Comparison of ENCODE assay signal across 9 cellular contexts in the genomic region with DNA sequence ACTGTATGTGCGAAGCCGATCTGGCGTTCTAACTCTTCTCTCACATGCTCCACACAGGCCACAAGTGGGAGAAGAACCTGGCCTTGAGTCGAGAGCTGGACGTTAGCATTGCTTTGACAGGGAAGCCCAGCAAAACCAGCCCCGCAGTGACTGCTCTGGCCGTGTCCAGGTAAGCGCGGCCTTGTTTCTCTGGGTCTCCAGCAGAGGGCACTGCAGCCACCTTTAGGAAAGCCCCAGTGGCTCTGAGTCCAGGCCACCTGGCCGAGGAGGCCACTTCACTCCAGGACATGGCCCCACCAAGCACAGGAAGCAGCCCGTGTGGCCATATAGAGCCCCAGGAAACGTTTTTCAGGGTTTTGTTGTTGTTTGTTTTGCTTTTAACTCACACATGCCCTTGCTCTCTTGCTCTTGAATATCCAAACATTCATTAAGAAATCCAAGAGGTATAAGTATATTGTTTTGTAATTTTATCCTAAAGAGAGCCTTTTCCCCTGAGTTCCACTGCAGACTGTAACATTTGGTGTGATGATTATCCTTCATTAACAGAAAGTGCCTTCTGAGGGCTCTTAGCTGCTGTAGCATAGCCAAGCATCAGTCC. TPM values are rescaled to one million over a fixed set of nuclear protein-coding genes. Genes with fewer than 3 reads are reported as not detected.
DNase-seq lines count a peak whose midpoint lies in the region; ATAC-seq, FAIRE-seq and TF ChIP-seq lines count a peak whose summit lies in the region.
"Had no signal": no experiment of that assay in that cellular context is flagged by ENCODE, and none has a peak within 500 bp of the region (broad histone marks: within the 10 kb centered on the region; RNA-seq: fewer than 3 reads in every experiment).

No MANE protein-coding gene starts in this region.

- no peaks in the 10 kb centered on the region for H3K4me1 ChIP-seq in CD8-positive, alpha-beta memory T cell (ENCODE audit: insufficient read depth, low read length)
- no peaks in the 10 kb centered on the region for H3K4me1 ChIP-seq in GM23338 (ENCODE audit: insufficient read depth)
- H3K4me1 ChIP-seq in Peyer's patch = no peaks in the 10 kb centered on the region
- H3K4me1 ChIP-seq in right cardiac atrium (ENCODE audit: control insufficient read depth, insufficient read depth, low read length) = no peaks in the 10 kb centered on the region
- H3K4me1 ChIP-seq in small intestine (ENCODE audit: control insufficient read depth in 2 of 2, insufficient read depth in 1 of 2, low read depth in 1 of 2, low read length in 1 of 2) = no peaks in the 10 kb centered on the region

- no peaks in the 10 kb centered on the region for H3K36me3 Mint-ChIP-seq in CD8-positive, alpha-beta memory T cell
- no peaks in the 10 kb centered on the region for H3K36me3 Mint-ChIP-seq in GM23338 (ENCODE audit: low read depth)
- H3K36me3 Mint-ChIP-seq: naive thymus-derived CD8-positive, alpha-beta T cell had no signal

- DNase-seq in CD8-positive, alpha-beta memory T cell = peak in 3 of 5 donors; percentile 6 to 15 (median 9)
- DNase-seq in GM23338 (ENCODE audit: low spot score) (peak; percentile 89), Peyer's patch (peak; percentile 35 to 73 (median 64)), anterior cingulate cortex (lab: John Stamatoyannopoulos, UW) (peak in 32 of 58 donors; percentile 5 to 51 (median 18)), right cardiac atrium (peak; percentile 61 to 83 (median 81)), small intestine (peak; percentile 40)

- H3K4me2 ChIP-seq in GM23338 = no peak overlapping the region

- H4K20me1 ChIP-seq in GM23338 (replicated peaks; ENCODE audit: insufficient read depth) = no peaks in the 10 kb centered on the region

- H3K27me3 Mint-ChIP-seq in CD8-positive, alpha-beta memory T cell = peaks cover 0 to 2% of the 10 kb centered on the region in 2 donors
- peaks cover 12% of the 10 kb centered on the region for H3K27me3 Mint-ChIP-seq in GM23338 (ENCODE audit: insufficient read depth, low read depth, poor library complexity)
- H3K27me3 Mint-ChIP-seq: naive thymus-derived CD8-positive, alpha-beta T cell had no signal

- ATAC-seq in GM23338 (peak; percentile 99), right cardiac atrium (peak; percentile 75 to 88), HG02588 (IDR thresholded peaks at IDR 0.05; ENCODE audit: unreplicated experiment) (no peak), GM21717 (IDR thresholded peaks at IDR 0.05; ENCODE audit: unreplicated experiment) (no peak)
- ATAC-seq: naive thymus-derived CD8-positive, alpha-beta T cell had no signal

- H3K9me3 ChIP-seq in CD8-positive, alpha-beta memory T cell (ENCODE audit: low read length) = no peaks in the 10 kb centered on the region
- H3K9me3 ChIP-seq in Peyer's patch (no peaks in the 10 kb centered on the region), right cardiac atrium (ENCODE audit: control insufficient read depth, low read length) (no peaks in the 10 kb centered on the region), small intestine (ENCODE audit: control insufficient read depth, low read depth) (no peaks in the 10 kb centered on the region)

- intact Hi-C loops in right cardiac atrium (cut with DNase I) = loop anchor here (5.0 to 10.0 kb wide), 2 partner anchors 181 to 533 kb away; no protein-coding TSS in a partner anchor

- CTCF ChIA-PET in CD8-positive, alpha-beta memory T cell (lab: Charles Lee) = no interaction called here

- no peak overlapping the region for H3K4me3 ChIP-seq in CD8-positive, alpha-beta memory T cell (ENCODE audit: low read length)
- no peak overlapping the region for H3K4me3 ChIP-seq in GM23338
- no peak overlapping the region for H3K4me3 ChIP-seq in Peyer's patch
- no peak overlapping the region for H3K4me3 ChIP-seq in right cardiac atrium (ENCODE audit: low read length)
- H3K4me3 ChIP-seq in small intestine (ENCODE audit: low read depth in 1 of 2, low read length in 2 of 2) = no peak overlapping the region

- TF ChIP-seq POLR2A in Peyer's patch (IDR thresholded peaks at IDR 0.05) = no peak

- no peak for FAIRE-seq in small intestine (lab: Jason Lieb, UNC)

- H3K27ac ChIP-seq in CD8-positive, alpha-beta memory T cell (ENCODE audit: low read depth, low read length) = no peak overlapping the region
- no peak overlapping the region for H3K27ac ChIP-seq in GM23338 (ENCODE audit: low read depth)
- H3K27ac ChIP-seq in Peyer's patch = no peak overlapping the region
- no peak overlapping the region for H3K27ac ChIP-seq in right cardiac atrium (ENCODE audit: low read length)
- no peak overlapping the region for H3K27ac ChIP-seq in small intestine (ENCODE audit: low read depth in 1 of 2, low read length in 1 of 2)

- no peaks in the 10 kb centered on the region for H3F3A ChIP-seq in GM23338 (replicated peaks; ENCODE audit: low read depth)

- H3K36me3 ChIP-seq in CD8-positive, alpha-beta memory T cell (ENCODE audit: insufficient read depth, low read length) = no peaks in the 10 kb centered on the region
- no peaks in the 10 kb centered on the region for H3K36me3 ChIP-seq in GM23338 (ENCODE audit: insufficient read depth)
- no peaks in the 10 kb centered on the region for H3K36me3 ChIP-seq in Peyer's patch
- H3K36me3 ChIP-seq in small intestine (ENCODE audit: control insufficient read depth in 2 of 2, insufficient read depth in 2 of 2, low read length in 2 of 2) = no peaks in the 10 kb centered on the region

- H3K9me2 ChIP-seq in GM23338 (ENCODE audit: insufficient read depth) = no peaks in the 10 kb centered on the region

- H3K4me3 Mint-ChIP-seq in CD8-positive, alpha-beta memory T cell = no peak overlapping the region
- H3K4me3 Mint-ChIP-seq in GM23338 = no peak overlapping the region
- H3K4me3 Mint-ChIP-seq: naive thymus-derived CD8-positive, alpha-beta T cell had no signal

- POLR2A ChIA-PET in CD8-positive, alpha-beta memory T cell (lab: Charles Lee) = no interaction called here

- no peaks in the 10 kb centered on the region for H3K9me3 Mint-ChIP-seq in CD8-positive, alpha-beta memory T cell
- H3K9me3 Mint-ChIP-seq in GM23338 = no peaks in the 10 kb centered on the region
- H3K9me3 Mint-ChIP-seq: naive thymus-derived CD8-positive, alpha-beta T cell had no signal

- no peaks in the 10 kb centered on the region for H3K27me3 ChIP-seq in CD8-positive, alpha-beta memory T cell (ENCODE audit: insufficient read depth, low read length, poor library complexity, severe bottlenecking)
- H3K27me3 ChIP-seq in GM23338 (ENCODE audit: insufficient read depth) = no peaks in the 10 kb centered on the region
- no peaks in the 10 kb centered on the region for H3K27me3 ChIP-seq in Peyer's patch
- no peaks in the 10 kb centered on the region for H3K27me3 ChIP-seq in right cardiac atrium (ENCODE audit: control insufficient read depth, insufficient read depth)
- no peaks in the 10 kb centered on the region for H3K27me3 ChIP-seq in small intestine (ENCODE audit: control insufficient read depth in 2 of 2, insufficient read depth in 2 of 2, low read length in 2 of 2)

- peak overlapping the region; percentile 33; the same call in 1 of the 2 replicates for H2AFZ ChIP-seq in GM23338

- peaks cover 0 to 1% (median 0%) of the 10 kb centered on the region in 3 donors for H3K4me1 Mint-ChIP-seq in CD8-positive, alpha-beta memory T cell
- no peaks in the 10 kb centered on the region for H3K4me1 Mint-ChIP-seq in GM23338
- H3K4me1 Mint-ChIP-seq: naive thymus-derived CD8-positive, alpha-beta T cell had no signal

- H3K27ac Mint-ChIP-seq in CD8-positive, alpha-beta memory T cell = peak overlapping the region in 1 of 8 donors; percentile 68
- H3K27ac Mint-ChIP-seq in GM23338 = no peak overlapping the region
- H3K27ac Mint-ChIP-seq: naive thymus-derived CD8-positive, alpha-beta T cell had no signal

- no peaks in the 10 kb centered on the region for H3K79me2 ChIP-seq in GM23338 (replicated peaks; ENCODE audit: insufficient read depth)

- TF ChIP-seq CTCF in GM23338 (conservative IDR thresholded peaks at IDR 0.05; ENCODE audit: low read depth in 2 of 2) = peak; percentile 78 to 91
- peak; percentile 5 to 76 (median 60) for TF ChIP-seq CTCF in Peyer's patch (IDR thresholded peaks at IDR 0.05)

- WGBS in right cardiac atrium = 28% methylated on average over 12 of the region's 12 CpGs
- WGBS in small intestine, 3 donors = 24 to 37% (median 34%) methylated on average over 12 of the region's 12 CpGs

TF ChIP-seq in GM23338, 12 proteins besides CTCF, POLR2A, EP300 and RAD21 (continues in another document):
- TF ChIP-seq NANOG (IDR thresholded peaks at IDR 0.05; ENCODE audit: borderline replicate concordance) = no peak

RNA-seq across cellular contexts. Expression of a gene that starts 41.8 kb away (rescaled TPM):
- total RNA-seq in CD8-positive, alpha-beta memory T cell = not detected
- polyA plus RNA-seq in CD8-positive, alpha-beta memory T cell = not detected
- not detected in 2 replicates for total RNA-seq in GM23338 (2014; rRNA removed; shearing (Covaris generic))
- not detected in 2 replicates for polyA plus RNA-seq in GM23338 (2016; fragmentation: Nextera tagmentation; extraction: Ambion mirVana)
- 1 to 10 TPM in 1 of 4 donors, not detected in 3; 1.7 TPM for total RNA-seq in Peyer's patch
- not detected for total RNA-seq in right cardiac atrium
- not detected for polyA plus RNA-seq in right cardiac atrium
- polyA plus RNA-seq in small intestine = under 1 TPM in 1 of 3 donors, not detected in 2; 0.03 TPM
- total RNA-seq: naive thymus-derived CD8-positive, alpha-beta T cell had no signal
- polyA plus RNA-seq: naive thymus-derived CD8-positive, alpha-beta T cell had no signal

Comparison
In these comparisons a context has a peak if more than half of its experiments do, and no peak if none do; other contexts are left out.
1. DNase-seq: peak in every context shown above with its lines; median percentile 89 in GM23338; 81 in right cardiac atrium; 64 in Peyer's patch; 40 in small intestine; 18 in anterior cingulate cortex; 9 in CD8-positive, alpha-beta memory T cell.
2. ATAC-seq: peak in GM23338 (single experiment) and right cardiac atrium (2 of 2); none in HG02588 (single experiment) and GM21717 (single experiment).